ENCODE assay signal across 12 cellular contexts in genomic region chrX:101219840-101220191, GRCh38. TPM values are rescaled to one million over a fixed set of nuclear protein-coding genes. Genes with fewer than 3 reads are reported as not detected.
A peak's percentile ranks its signal among the peaks of the same experiment; 100 is the strongest.
DNase-seq lines count a peak whose midpoint lies in the region; FAIRE-seq and TF ChIP-seq lines count a peak whose summit lies in the region.
"Had no signal": no experiment of that assay in that cellular context is flagged by ENCODE, and none has a peak within 500 bp of the region (broad histone marks: within the 10 kb centered on the region; RNA-seq: fewer than 3 reads in every experiment).

No MANE protein-coding gene starts in this region.

- peak; percentile 49 for FAIRE-seq in endothelial cell of umbilical vein (lab: Jason Lieb, UNC)

- H3K4me2 ChIP-seq in endothelial cell of umbilical vein (ENCODE audit: insufficient read depth, low read length) = peak overlapping the region; percentile 31
- no peak overlapping the region for H3K4me2 ChIP-seq in mammary epithelial cell (ENCODE audit: insufficient read depth, low read depth, low read length)

- 76% methylated on average over 6 of the region's 6 CpGs for WGBS in mammary epithelial cell (ENCODE audit: low coverage, missing lambda C conversion rate)
- WGBS in prostate gland = 42% methylated on average over 6 of the region's 6 CpGs

- H4K20me1 ChIP-seq in endothelial cell of umbilical vein (replicated peaks; ENCODE audit: control insufficient read depth, extremely low read depth, insufficient read depth, low read length) (no peaks in the 10 kb centered on the region), mammary epithelial cell (ENCODE audit: insufficient read depth, low read length) (no peaks in the 10 kb centered on the region)

- peak overlapping the region; percentile 11 for H3K27ac ChIP-seq in endothelial cell of umbilical vein (ENCODE audit: insufficient read depth, low read depth, low read length)
- no peak overlapping the region for H3K27ac ChIP-seq in mammary epithelial cell (ENCODE audit: insufficient read depth, low read depth, low read length)
- no peak overlapping the region for H3K27ac ChIP-seq in prostate gland
- H3K27ac ChIP-seq: 22Rv1, foreskin keratinocyte, Peyer's patch had no signal

- intact Hi-C loops in endothelial cell of umbilical vein (cut with micrococcal nuclease) = no loop called here
- intact Hi-C loops in mammary epithelial cell (cut with micrococcal nuclease) = no loop called here
- intact Hi-C loops in prostate gland (cut with DNase I) = no loop called here

- TF ChIP-seq CTCF in endothelial cell of umbilical vein (IDR thresholded peaks at IDR 0.05; ENCODE audit: extremely low read depth in 1 of 2, insufficient read depth in 1 of 2, low read depth in 1 of 2, low read length in 2 of 2) = no peak
- no peak for TF ChIP-seq CTCF in mammary epithelial cell (conservative IDR thresholded peaks at IDR 0.05 in 1 of 2, IDR thresholded peaks at IDR 0.05 in 1 of 2; ENCODE audit: extremely low read depth in 1 of 2, insufficient read depth in 1 of 2, low read depth in 1 of 2, low read length in 2 of 2)
- TF ChIP-seq CTCF in prostate gland (IDR thresholded peaks at IDR 0.05) = no peak
- TF ChIP-seq CTCF in foreskin fibroblast (IDR thresholded peaks at IDR 0.05; ENCODE audit: low read depth, low read length) = no peak

- POLR2A ChIA-PET in endothelial cell of umbilical vein (lab: Charles Lee) = no interaction called here

- H3K4me1 ChIP-seq in endothelial cell of umbilical vein (ENCODE audit: control insufficient read depth, extremely low read depth, insufficient read depth, low read length) = peaks cover 22% of the 10 kb centered on the region
- H3K4me1 ChIP-seq in mammary epithelial cell (ENCODE audit: insufficient read depth, low read length) = no peaks in the 10 kb centered on the region
- no peaks in the 10 kb centered on the region for H3K4me1 ChIP-seq in prostate gland (replicated peaks)
- H3K4me1 ChIP-seq: foreskin keratinocyte, Peyer's patch had no signal

- DNase-seq in NCI-H1417 (lab: John Stamatoyannopoulos, UW) (peak in 2 of 3 experiments; percentile 17 to 37), NCI-H1417 treated with DMSO at 0.1 percent for 48 hours (lab: John Stamatoyannopoulos, UW) (no peak), NCI-H510A (lab: John Stamatoyannopoulos, UW) (peak; percentile 19), endothelial cell of umbilical vein (ENCODE audit: low read depth, low spot score) (no peak), occipital lobe (lab: John Stamatoyannopoulos, UW) (peak; percentile 20), mammary epithelial cell (no peak), prostate gland (ENCODE audit: low spot score) (no peak), foreskin fibroblast (no peak)
- DNase-seq: activated B cell treated with CpG ODN at 0.5 μM for 24 hours, Peyer's patch had no signal

- H3K9me1 ChIP-seq in endothelial cell of umbilical vein (replicated peaks; ENCODE audit: control insufficient read depth, extremely low read depth, insufficient read depth, low read length) = no peaks in the 10 kb centered on the region

- H3K9ac ChIP-seq in endothelial cell of umbilical vein (replicated peaks; ENCODE audit: extremely low read depth, insufficient read depth, low read length) (no peak overlapping the region), mammary epithelial cell (ENCODE audit: insufficient read depth, low read length) (no peak overlapping the region)

- peak overlapping the region; percentile 88 for H2AFZ ChIP-seq in endothelial cell of umbilical vein (ENCODE audit: low read depth, low read length)
- no peak overlapping the region for H2AFZ ChIP-seq in mammary epithelial cell (ENCODE audit: low read depth, low read length)

- CTCF ChIA-PET in endothelial cell of umbilical vein (lab: Charles Lee) (no interaction called here), mammary epithelial cell (lab: Charles Lee; ENCODE audit: low non-redundant PET) (interaction anchor here (0.7 kb wide), 1 partner anchor 270 kb away, joined by 12 read pairs; no protein-coding TSS in a partner anchor)

- dilution Hi-C loops in endothelial cell of umbilical vein (cut with MboI; ENCODE audit: extremely low pct_ligation_motif_present, low sequenced_read_pairs) = no loop called here
- dilution Hi-C loops in mammary epithelial cell (cut with HindIII; ENCODE audit: low sequenced_read_pairs) = no loop called here

- no TSS peak for BruUV-seq in endothelial cell of umbilical vein (replicated peaks; lab: Mats Ljungman, UMichigan)
- BruUV-seq in mammary epithelial cell (replicated peaks; lab: Mats Ljungman, UMichigan) = no TSS peak

- H3K79me2 ChIP-seq in endothelial cell of umbilical vein (ENCODE audit: control insufficient read depth, insufficient read depth, low read length) (no peaks in the 10 kb centered on the region), mammary epithelial cell (ENCODE audit: insufficient read depth, low read length) (no peaks in the 10 kb centered on the region)

- H3K27me3 ChIP-seq in endothelial cell of umbilical vein (ENCODE audit: control insufficient read depth in 2 of 2, insufficient read depth in 2 of 2, low read length in 2 of 2) (no peaks in the 10 kb centered on the region), mammary epithelial cell (ENCODE audit: insufficient read depth, low read length) (peaks cover 4% of the 10 kb centered on the region), prostate gland (replicated peaks; ENCODE audit: insufficient read depth) (no peaks in the 10 kb centered on the region)
- H3K27me3 ChIP-seq: foreskin keratinocyte, Peyer's patch had no signal

- in situ Hi-C loops in mammary epithelial cell (cut with MboI; ENCODE audit: low sequenced_read_pairs in 2 of 2) = no loop called here

- H3K9me3 ChIP-seq in endothelial cell of umbilical vein (replicated peaks; ENCODE audit: control insufficient read depth, insufficient read depth, low read length) = no peaks in the 10 kb centered on the region
- H3K9me3 ChIP-seq in mammary epithelial cell (replicated peaks; ENCODE audit: insufficient read depth, low read length) = no peaks in the 10 kb centered on the region
- H3K9me3 ChIP-seq in prostate gland = no peaks in the 10 kb centered on the region
- H3K9me3 ChIP-seq: Peyer's patch had no signal

- no peak for TF ChIP-seq POLR2A in endothelial cell of umbilical vein (IDR thresholded peaks at IDR 0.05; ENCODE audit: low read depth, low read length)
- no peak for TF ChIP-seq POLR2A in prostate gland (IDR thresholded peaks at IDR 0.05)

- H3K4me3 ChIP-seq in endothelial cell of umbilical vein (replicated peaks in 1 of 3; ENCODE audit: insufficient read depth in 1 of 3, low read depth in 1 of 3, low read length in 3 of 3) = no peak overlapping the region
- H3K4me3 ChIP-seq in mammary epithelial cell (replicated peaks in 1 of 3; ENCODE audit: insufficient read depth in 1 of 3, low read depth in 2 of 3, low read length in 3 of 3) = no peak overlapping the region
- no peak overlapping the region for H3K4me3 ChIP-seq in prostate gland
- no peak overlapping the region for H3K4me3 ChIP-seq in foreskin fibroblast (ENCODE audit: low read depth in 1 of 2, low read length in 2 of 2)
- H3K4me3 ChIP-seq: Peyer's patch had no signal

- H3K36me3 ChIP-seq in endothelial cell of umbilical vein (ENCODE audit: control insufficient read depth in 2 of 2, extremely low read depth in 1 of 2, insufficient read depth in 2 of 2, low read length in 2 of 2) (no peaks in the 10 kb centered on the region), mammary epithelial cell (ENCODE audit: insufficient read depth, low read length) (no peaks in the 10 kb centered on the region), prostate gland (no peaks in the 10 kb centered on the region)
- H3K36me3 ChIP-seq: Peyer's patch had no signal

TF ChIP-seq in endothelial cell of umbilical vein, 7 proteins besides CTCF, POLR2A, EP300 and RAD21:
- TF ChIP-seq JUN (IDR thresholded peaks at IDR 0.05; ENCODE audit: borderline replicate concordance, insufficient read depth, insufficient read length, low read depth) (no peak), FOS (IDR thresholded peaks at IDR 0.05; ENCODE audit: borderline replicate concordance, insufficient read depth, low read length) (no peak), GATA2 (IDR thresholded peaks at IDR 0.05; ENCODE audit: insufficient read depth, insufficient read length, low read depth, low read length) (no peak), MYC (IDR thresholded peaks at IDR 0.05; ENCODE audit: low read depth, low read length) (no peak), EZH2 (IDR thresholded peaks at IDR 0.05; ENCODE audit: borderline replicate concordance, low read depth, low read length, severe bottlenecking) (no peak), POLR2AphosphoS5 (IDR thresholded peaks at IDR 0.05; ENCODE audit: insufficient read depth, low read depth, low read length) (no peak)
- TF ChIP-seq, protein P1, sequence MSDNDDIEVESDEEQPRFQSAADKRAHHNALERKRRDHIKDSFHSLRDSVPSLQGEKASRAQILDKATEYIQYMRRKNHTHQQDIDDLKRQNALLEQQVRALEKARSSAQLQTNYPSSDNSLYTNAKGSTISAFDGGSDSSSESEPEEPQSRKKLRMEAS (IDR thresholded peaks at IDR 0.05; ENCODE audit: insufficient read depth, insufficient read length) = no peak

RNA-seq across cellular contexts. Expression of gene DRP2, which starts 0.2 kb away (rescaled TPM):
- total RNA-seq in endothelial cell of umbilical vein (0.31 and 0.78 TPM in 2 replicates), occipital lobe (4.2 TPM), mammary epithelial cell (under 1 TPM in 1 of 2 donors, not detected in 1; 0.14 TPM), prostate gland (1 to 10 TPM in 1 of 2 donors, under 1 TPM in 1; 0.68 to 1.9 TPM)
- polyA plus RNA-seq in endothelial cell of umbilical vein (0.13 and 0.17 TPM in 2 replicates), mammary epithelial cell (0.06 TPM)
- polyA plus RNA-seq in endothelial cell of umbilical vein (2011; cell fraction: cytosol; rRNA removed) = 0.12 and 0.13 TPM in 2 replicates
- polyA plus RNA-seq in endothelial cell of umbilical vein (2011; cell fraction: nucleus; rRNA removed) = 1.0 and 1.4 TPM in 2 replicates
- 0.60 and 0.68 TPM in 2 replicates for polyA plus RNA-seq in endothelial cell of umbilical vein (2012)
- polyA minus RNA-seq in endothelial cell of umbilical vein (0.51 and 0.62 TPM in 2 replicates), mammary epithelial cell (not detected)
- 0.10 TPM for polyA minus RNA-seq in endothelial cell of umbilical vein (2011; cell fraction: cytosol; rRNA and poly(A)+ RNA removed)
- polyA minus RNA-seq in endothelial cell of umbilical vein (2011; cell fraction: nucleus; rRNA and poly(A)+ RNA removed) = 0.38 and 0.48 TPM in 2 replicates

Comparison
In these comparisons a context has a peak if more than half of its experiments do, and no peak if none do; other contexts are left out.
1. DNase-seq: peak in NCI-H1417 (2 of 3), NCI-H510A (single experiment) and occipital lobe (single experiment); none in NCI-H1417 treated with DMSO at 0.1 percent for 48 hours (single experiment), endothelial cell of umbilical vein (single experiment), mammary epithelial cell (single experiment), prostate gland (single experiment) and foreskin fibroblast (0 of 2).